10 cellular contexts compared by ENCODE assay signal in genomic region chr16:8865145-8865882, GRCh38. TPM values are rescaled to one million over a fixed set of nuclear protein-coding genes. Genes with fewer than 3 reads are reported as not detected.
DNase-seq lines count a peak whose midpoint lies in the region; ATAC-seq and TF ChIP-seq lines count a peak whose summit lies in the region.
"Had no signal": no experiment of that assay in that cellular context is flagged by ENCODE, and none has a peak within 500 bp of the region (broad histone marks: within the 10 kb centered on the region; RNA-seq: fewer than 3 reads in every experiment).

No MANE protein-coding gene starts in this region.

- H2AFZ ChIP-seq in Loucy (ENCODE audit: low read length), result no peak overlapping the region
- H2AFZ ChIP-seq in trophoblast cell (ENCODE audit: insufficient read depth, low read length, poor library complexity), result no peak overlapping the region

- peaks cover 5% of the 10 kb centered on the region for H3K36me3 ChIP-seq in CD8-positive, alpha-beta memory T cell (ENCODE audit: insufficient read depth, low read length)
- H3K36me3 ChIP-seq in Loucy (ENCODE audit: insufficient read depth, low read length), result no peaks in the 10 kb centered on the region
- peaks cover 0 to 6% (median 0%) of the 10 kb centered on the region in 3 donors for H3K36me3 ChIP-seq in esophagus squamous epithelium
- peaks cover 12 to 16% of the 10 kb centered on the region in 2 experiments for H3K36me3 ChIP-seq in trophoblast cell (ENCODE audit: control insufficient read depth in 1 of 2, insufficient read depth in 2 of 2, low read length in 2 of 2)

- H3K4ac ChIP-seq in trophoblast cell (ENCODE audit: low read depth, low read length), result peak overlapping the region; percentile 65

- H2BK12ac ChIP-seq in trophoblast cell (ENCODE audit: low read length), result no peak overlapping the region

- H3K79me2 ChIP-seq in Loucy (ENCODE audit: insufficient read depth, low read length), result peaks cover 75% of the 10 kb centered on the region
- peaks cover 49% of the 10 kb centered on the region for H3K79me2 ChIP-seq in trophoblast cell (ENCODE audit: control insufficient read depth, insufficient read depth, low read length, poor library complexity)

- peaks cover 43 to 61% (median 46%) of the 10 kb centered on the region in 3 donors for H3K4me1 Mint-ChIP-seq in CD8-positive, alpha-beta memory T cell

- no peak for DNase-seq in CD8-positive, alpha-beta memory T cell
- DNase-seq in esophagus squamous epithelium (lab: John Stamatoyannopoulos, UW), result no peak
- DNase-seq in trophoblast cell, result no peak
- no peak for DNase-seq in NCI-H2171 treated with DMSO at 0.1 percent for 48 hours (lab: John Stamatoyannopoulos, UW)
- no peak for DNase-seq in germinal center (ENCODE audit: low spot score)
- DNase-seq: NCI-H2029 treated with DMSO at 0.1 percent for 48 hours, SIG-M5 had no signal

- H2BK120ac ChIP-seq in trophoblast cell (ENCODE audit: insufficient read depth, low read length, poor library complexity), result no peak overlapping the region

- H3K9ac ChIP-seq in Loucy (ENCODE audit: low read depth, low read length, poor library complexity, severe bottlenecking) (no peak overlapping the region), trophoblast cell (ENCODE audit: low read length) (no peak overlapping the region)

- no peaks in the 10 kb centered on the region for H3K9me2 ChIP-seq in Loucy (replicated peaks; ENCODE audit: low read depth, low read length)

- peaks cover 35% of the 10 kb centered on the region for H4K20me1 ChIP-seq in Loucy (ENCODE audit: insufficient read depth, low read length, poor library complexity, severe bottlenecking)

- TF ChIP-seq POLR2A in esophagus squamous epithelium (IDR thresholded peaks at IDR 0.05), result no peak

- H3K27ac ChIP-seq in CD8-positive, alpha-beta memory T cell (ENCODE audit: low read depth, low read length), result no peak overlapping the region
- H3K27ac ChIP-seq in esophagus squamous epithelium (peak overlapping the region in 3 of 4 donors; percentile 36 to 95 (median 57)), trophoblast cell (ENCODE audit: low read depth, low read length) (no peak overlapping the region)

- no peak overlapping the region for H3K14ac ChIP-seq in trophoblast cell (ENCODE audit: low read length)

- H3K27me3 ChIP-seq in CD8-positive, alpha-beta memory T cell (ENCODE audit: insufficient read depth, low read length, poor library complexity, severe bottlenecking), result no peaks in the 10 kb centered on the region
- H3K27me3 ChIP-seq in Loucy (ENCODE audit: insufficient read depth, low read length, poor library complexity, severe bottlenecking), result no peaks in the 10 kb centered on the region
- no peaks in the 10 kb centered on the region for H3K27me3 ChIP-seq in esophagus squamous epithelium
- H3K27me3 ChIP-seq in trophoblast cell (ENCODE audit: insufficient read depth, low read length), result no peaks in the 10 kb centered on the region

- no peaks in the 10 kb centered on the region for H3K27me3 Mint-ChIP-seq in CD8-positive, alpha-beta memory T cell

- H3K4me3 Mint-ChIP-seq in CD8-positive, alpha-beta memory T cell, result peak overlapping the region in 5 of 7 donors; percentile 27 to 88 (median 59)

- H3K9me3 ChIP-seq in CD8-positive, alpha-beta memory T cell (ENCODE audit: low read length), result no peaks in the 10 kb centered on the region
- H3K9me3 ChIP-seq in Loucy (ENCODE audit: insufficient read depth, low read depth, low read length) (no peaks in the 10 kb centered on the region), esophagus squamous epithelium (no peaks in the 10 kb centered on the region), trophoblast cell (ENCODE audit: insufficient read depth, low read depth, low read length) (no peaks in the 10 kb centered on the region)

- POLR2A ChIA-PET in CD8-positive, alpha-beta memory T cell (lab: Charles Lee), result interaction anchor here (1.3 kb wide), 1 partner anchor 226 kb away, joined by 4 read pairs; the partner anchor contains the start of gene HAPSTR1

- no peak overlapping the region for H3K23ac ChIP-seq in trophoblast cell (ENCODE audit: low read length)

- no peak overlapping the region for H3K4me3 ChIP-seq in CD8-positive, alpha-beta memory T cell (ENCODE audit: low read length)
- H3K4me3 ChIP-seq in Loucy (ENCODE audit: low read length, poor library complexity, severe bottlenecking) (peak overlapping the region; percentile 29), esophagus squamous epithelium (peak overlapping the region in 1 of 4 donors; percentile 20), trophoblast cell (ENCODE audit: low read depth, low read length) (no peak overlapping the region)

- no peak for ATAC-seq in GM21619 (IDR thresholded peaks at IDR 0.05; ENCODE audit: unreplicated experiment)

- H3K18ac ChIP-seq in trophoblast cell (ENCODE audit: low read length), result peak overlapping the region; percentile 24

- WGBS in esophagus squamous epithelium, 2 donors, result 90 to 95% methylated on average over 6 to 13 of the region's 14 CpGs
- WGBS in trophoblast cell (ENCODE audit: extremely low coverage, insufficient coverage, insufficient read length), result no CpG with 5 or more reads among the region's 14 CpGs

- H3K27ac Mint-ChIP-seq in CD8-positive, alpha-beta memory T cell, result peak overlapping the region in 7 of 8 donors; percentile 36 to 78 (median 62)

- TF ChIP-seq CTCF in Loucy (conservative IDR thresholded peaks at IDR 0.05; ENCODE audit: low read length), result no peak
- TF ChIP-seq CTCF in esophagus squamous epithelium (IDR thresholded peaks at IDR 0.05), result no peak

- no peak overlapping the region for H4K8ac ChIP-seq in trophoblast cell (ENCODE audit: low read depth, low read length)

- no peaks in the 10 kb centered on the region for H3K9me3 Mint-ChIP-seq in CD8-positive, alpha-beta memory T cell

- H3K4me2 ChIP-seq in Loucy (ENCODE audit: low read depth, low read length, poor library complexity, severe bottlenecking), result peak overlapping the region; percentile 85
- peak overlapping the region; percentile 8 for H3K4me2 ChIP-seq in trophoblast cell (ENCODE audit: low read length)

- intact Hi-C loops in esophagus squamous epithelium (cut with DNase I), result no loop called here

- H2BK5ac ChIP-seq in trophoblast cell (ENCODE audit: low read depth, low read length, poor library complexity), result no peak overlapping the region

- H3K36me3 Mint-ChIP-seq in CD8-positive, alpha-beta memory T cell, result peaks cover 0 to 16% (median 0%) of the 10 kb centered on the region in 3 donors

- CTCF ChIA-PET in CD8-positive, alpha-beta memory T cell (lab: Charles Lee), result interaction anchor here (0.8 to 1.3 kb wide), 2 partner anchors 14 to 298 kb away, joined by 3 to 5 read pairs; no protein-coding TSS in a partner anchor

- no peak overlapping the region for H2AK5ac ChIP-seq in trophoblast cell (ENCODE audit: low read length)

- H3F3A ChIP-seq in Loucy (ENCODE audit: low read depth), result no peaks in the 10 kb centered on the region

- peaks cover 30% of the 10 kb centered on the region for H3K79me1 ChIP-seq in trophoblast cell (ENCODE audit: low read length)

- H4K91ac ChIP-seq in trophoblast cell (ENCODE audit: low read depth, low read length), result peak overlapping the region; percentile 21

- peaks cover 25% of the 10 kb centered on the region for H3K4me1 ChIP-seq in CD8-positive, alpha-beta memory T cell (ENCODE audit: insufficient read depth, low read length)
- H3K4me1 ChIP-seq in Loucy (ENCODE audit: insufficient read depth, low read length, poor library complexity, severe bottlenecking) (peaks cover 14% of the 10 kb centered on the region), esophagus squamous epithelium (peaks cover 46 to 94% (median 68%) of the 10 kb centered on the region in 3 donors), trophoblast cell (ENCODE audit: control insufficient read depth in 1 of 2, insufficient read depth in 2 of 2, low read length in 2 of 2) (peaks cover 40 to 50% of the 10 kb centered on the region in 2 experiments)

- no peak overlapping the region for H4K12ac ChIP-seq in trophoblast cell (ENCODE audit: low read depth, low read length)

RNA-seq across cellular contexts. Expression of gene CARHSP1, which starts 3.5 kb away (rescaled TPM):
- 10 to 100 TPM; 52.6 to 57.8 TPM for total RNA-seq in CD8-positive, alpha-beta memory T cell
- 58.5 TPM for polyA plus RNA-seq in CD8-positive, alpha-beta memory T cell
- 100 to 1,000 TPM in 3 of 4 donors, 10 to 100 TPM in 1; 84.5 to 244 (median 159) TPM for total RNA-seq in esophagus squamous epithelium
- 111 TPM in 2 replicates for polyA plus RNA-seq in trophoblast cell (2013)

RNA-seq across cellular contexts. Expression of gene LITAFD, which starts 16.8 kb away (rescaled TPM):
- total RNA-seq in CD8-positive, alpha-beta memory T cell, result not detected
- polyA plus RNA-seq in CD8-positive, alpha-beta memory T cell, result not detected
- not detected for total RNA-seq in esophagus squamous epithelium
- not detected in 2 replicates for polyA plus RNA-seq in trophoblast cell (2013)
- total RNA-seq: glomerular endothelial cell had no signal

Comparison
In these comparisons a context has a peak if more than half of its experiments do, and no peak if none do; other contexts are left out.
1. H3K27ac ChIP-seq: peak in esophagus squamous epithelium (3 of 4); none in CD8-positive, alpha-beta memory T cell (single experiment) and trophoblast cell (single experiment).